In the genomic region with DNA sequence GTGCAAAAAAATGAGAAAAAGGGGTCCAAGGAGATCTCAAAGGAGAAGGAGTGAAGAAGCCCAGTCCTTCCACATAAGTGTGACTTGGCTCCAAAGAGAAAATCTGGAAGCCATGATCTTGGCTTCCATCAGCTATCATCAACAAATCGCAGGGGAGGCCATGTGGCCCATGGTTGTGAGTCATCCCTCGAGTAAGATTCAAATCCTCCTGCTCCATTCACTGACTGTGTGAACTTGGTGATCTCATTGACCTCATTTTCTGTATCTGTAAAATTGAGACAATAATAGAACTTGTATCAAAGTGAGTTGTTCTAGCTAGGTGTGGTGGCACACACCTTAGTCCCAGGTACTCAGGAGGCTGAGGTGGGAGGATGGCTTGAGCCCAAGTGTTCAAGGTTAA, we compare ENCODE assay signal across 25 cellular contexts.
DNase-seq lines count a peak whose midpoint lies in the region; ATAC-seq and TF ChIP-seq lines count a peak whose summit lies in the region.
"Had no signal": no experiment of that assay in that cellular context is flagged by ENCODE, and none has a peak within 500 bp of the region (broad histone marks: within the 10 kb centered on the region; RNA-seq: fewer than 3 reads in every experiment).

No MANE protein-coding gene starts in this region.

- no peak overlapping the region for H3K14ac ChIP-seq in IMR-90 (replicated peaks; ENCODE audit: low read depth, low read length)

- H4K20me1 ChIP-seq in IMR-90 (ENCODE audit: insufficient read depth, low read length) (no peaks in the 10 kb centered on the region), PC-9 (ENCODE audit: insufficient read depth) (no peaks in the 10 kb centered on the region)
- H4K20me1 ChIP-seq: BLaER1 had no signal

- H2BK5ac ChIP-seq in IMR-90 (ENCODE audit: low read depth, low read length, poor library complexity, severe bottlenecking), result no peak overlapping the region

- H3K27me3 ChIP-seq in IMR-90 (ENCODE audit: control insufficient read depth, insufficient read depth, low read length), result peaks cover 7% of the 10 kb centered on the region
- peaks cover 34% of the 10 kb centered on the region for H3K27me3 ChIP-seq in PC-9 (ENCODE audit: insufficient read depth, low read depth)
- H3K27me3 ChIP-seq: BLaER1, Peyer's patch had no signal

- no peak overlapping the region for H2BK20ac ChIP-seq in IMR-90 (ENCODE audit: low read depth, low read length)

- no peaks in the 10 kb centered on the region for H3K4me1 ChIP-seq in IMR-90 (ENCODE audit: control insufficient read depth, insufficient read depth, low read length)
- no peaks in the 10 kb centered on the region for H3K4me1 ChIP-seq in PC-9 (replicated peaks; ENCODE audit: insufficient read depth)
- H3K4me1 ChIP-seq: A549 had no signal

- H3K27ac ChIP-seq in IMR-90 (ENCODE audit: insufficient read depth, low read length) (no peak overlapping the region), PC-9 (no peak overlapping the region)
- H3K27ac ChIP-seq: A549, BLaER1, Peyer's patch, SK-N-MC had no signal

- H3K9me2 ChIP-seq in PC-9 (ENCODE audit: insufficient read depth), result no peaks in the 10 kb centered on the region

- in situ Hi-C loops in IMR-90 (cut with MboI; ENCODE audit: low sequenced_read_pairs), result no loop called here

- H2AFZ ChIP-seq in IMR-90 (replicated peaks; ENCODE audit: low read length, poor library complexity) (no peak overlapping the region), PC-9 (no peak overlapping the region)

- TF ChIP-seq POLR2A in IMR-90 (IDR thresholded peaks at IDR 0.05; ENCODE audit: low read depth, low read length), result no peak

- H3K9me3 Mint-ChIP-seq in activated T-cell treated with anti-CD3 and anti-CD28 coated beads, Interleukin-2, amount 50 U/mL, for 72 hours, result no peaks in the 10 kb centered on the region

- H4K8ac ChIP-seq in IMR-90 (ENCODE audit: low read depth in 2 of 2, low read length in 2 of 2), result no peak overlapping the region

- H3K4me2 ChIP-seq in IMR-90 (ENCODE audit: low read depth, low read length) (no peak overlapping the region), PC-9 (no peak overlapping the region)
- H3K4me2 ChIP-seq: A549, BLaER1 had no signal

- H2BK15ac ChIP-seq in IMR-90 (ENCODE audit: low read depth, low read length), result no peak overlapping the region

- no peaks in the 10 kb centered on the region for H3K9me3 ChIP-seq in IMR-90 (ENCODE audit: control insufficient read depth, insufficient read depth, low read length)
- H3K9me3 ChIP-seq in PC-9 (ENCODE audit: insufficient read depth, low read depth), result no peaks in the 10 kb centered on the region
- H3K9me3 ChIP-seq: A549, BLaER1, HAP-1, Peyer's patch had no signal

- no peak overlapping the region for H2AK5ac ChIP-seq in IMR-90 (ENCODE audit: low read depth, low read length)

- peaks cover 5% of the 10 kb centered on the region for H3K4me1 Mint-ChIP-seq in activated T-cell treated with anti-CD3 and anti-CD28 coated beads, Interleukin-2, amount 50 U/mL, for 72 hours (ENCODE audit: low read depth)
- H3K4me1 Mint-ChIP-seq: IgD-negative memory B cell had no signal

- H3K4ac ChIP-seq in IMR-90 (ENCODE audit: low read depth, low read length), result no peak overlapping the region

- no peak overlapping the region for H3K4me3 Mint-ChIP-seq in activated T-cell treated with anti-CD3 and anti-CD28 coated beads, Interleukin-2, amount 50 U/mL, for 72 hours
- H3K4me3 Mint-ChIP-seq: CD4-positive, CD25-positive, alpha-beta regulatory T cell had no signal

- peak; percentile 36 to 64 for ATAC-seq in activated T-cell treated with anti-CD3 and anti-CD28 coated beads, Interleukin-2, amount 50 U/mL, for 72 hours (replicated peaks in 1 of 2)
- no peak for ATAC-seq in IMR-90 (ENCODE audit: low read depth)
- no peak for ATAC-seq in HG02678 (IDR thresholded peaks at IDR 0.05; ENCODE audit: unreplicated experiment)
- ATAC-seq: A549 had no signal

- H3K9me1 ChIP-seq in IMR-90 (ENCODE audit: insufficient read depth, low read length), result no peaks in the 10 kb centered on the region

- H3K27me3 Mint-ChIP-seq in activated T-cell treated with anti-CD3 and anti-CD28 coated beads, Interleukin-2, amount 50 U/mL, for 72 hours (ENCODE audit: low read depth), result peaks cover 2% of the 10 kb centered on the region
- H3K27me3 Mint-ChIP-seq: IgD-negative memory B cell had no signal

- POLR2A ChIA-PET in IMR-90 (lab: Charles Lee; ENCODE audit: unreplicated experiment) (no interaction called here), PC-9 (lab: Charles Lee; ENCODE audit: unreplicated experiment) (no interaction called here)

- no peaks in the 10 kb centered on the region for H3K36me3 ChIP-seq in IMR-90 (ENCODE audit: control insufficient read depth, insufficient read depth, low read length)
- H3K36me3 ChIP-seq in PC-9 (ENCODE audit: low read depth), result no peaks in the 10 kb centered on the region
- H3K36me3 ChIP-seq: BLaER1, HAP-1, Peyer's patch had no signal

- H4K5ac ChIP-seq in IMR-90 (ENCODE audit: low read depth, low read length), result no peak overlapping the region

- TF ChIP-seq CTCF in IMR-90 (conservative IDR thresholded peaks at IDR 0.05; ENCODE audit: low read depth, low read length) (no peak), fibroblast of mammary gland (conservative IDR thresholded peaks at IDR 0.05; ENCODE audit: control insufficient read depth, insufficient read depth, low read depth, low read length) (no peak), PC-9 (conservative IDR thresholded peaks at IDR 0.05) (no peak)

- no peak overlapping the region for H2BK120ac ChIP-seq in IMR-90 (ENCODE audit: low read depth, low read length)

- WGBS in IMR-90 (ENCODE audit: extremely low coverage in 2 of 2, insufficient read length in 1 of 2), 2 experiments, result no CpG with 5 or more reads among the region's 2 CpGs

- no peak overlapping the region for H2AK9ac ChIP-seq in IMR-90 (replicated peaks; ENCODE audit: low read depth, low read length, poor library complexity)

- no TSS peak for BruUV-seq in IMR-90 (replicated peaks; lab: Mats Ljungman, UMichigan)
- no TSS peak for BruUV-seq in PC-9 (replicated peaks; lab: Mats Ljungman, UMichigan)

- H3K79me1 ChIP-seq in IMR-90 (ENCODE audit: low read depth in 1 of 2, low read length in 2 of 2), result no peaks in the 10 kb centered on the region

- dilution Hi-C loops in IMR-90 (cut with HindIII; ENCODE audit: low sequenced_read_pairs, unreplicated experiment), result no loop called here

- no peak overlapping the region for H3K27ac Mint-ChIP-seq in activated T-cell treated with anti-CD3 and anti-CD28 coated beads, Interleukin-2, amount 50 U/mL, for 72 hours
- H3K27ac Mint-ChIP-seq: CD4-positive, CD25-positive, alpha-beta regulatory T cell; IgD-negative memory B cell had no signal

- H3K4me3 ChIP-seq in IMR-90 (ENCODE audit: insufficient read depth, low read depth, low read length) (no peak overlapping the region), fibroblast of mammary gland (ENCODE audit: control insufficient read depth, low read depth, low read length) (no peak overlapping the region), PC-9 (no peak overlapping the region)
- H3K4me3 ChIP-seq: A549, BLaER1, HAP-1, Peyer's patch, SK-N-MC had no signal

- H4K91ac ChIP-seq in IMR-90 (ENCODE audit: insufficient read depth, low read depth, low read length), result no peak overlapping the region

- TF ChIP-seq RAD21 in IMR-90 (IDR thresholded peaks at IDR 0.05; ENCODE audit: low read length), result no peak

- H3K79me2 ChIP-seq in PC-9 (ENCODE audit: low read depth), result no peaks in the 10 kb centered on the region

- H3K9ac ChIP-seq in IMR-90 (ENCODE audit: low read depth, low read length), result no peak overlapping the region
- H3K9ac ChIP-seq: BLaER1 had no signal

- no peak overlapping the region for H3K18ac ChIP-seq in IMR-90 (ENCODE audit: low read depth, low read length)

- no peaks in the 10 kb centered on the region for H3F3A ChIP-seq in PC-9 (ENCODE audit: insufficient read depth, low read depth)

- no peak overlapping the region for H3K23ac ChIP-seq in IMR-90 (ENCODE audit: low read depth, low read length)

- intact Hi-C loops in IMR-90 (cut with micrococcal nuclease) (no loop called here), PC-9 (cut with micrococcal nuclease; ENCODE audit: unreplicated experiment) (loop anchor here (10.0 kb wide), 1 partner anchor 498 kb away; no protein-coding TSS in a partner anchor)

- no peak for DNase-seq in activated T-cell treated with anti-CD3 and anti-CD28 coated beads, Interleukin-2, amount 50 U/mL, for 72 hours
- DNase-seq in activated T-cell treated with anti-CD3 and anti-CD28 coated beads for 4 hours (no peak), AG20443 (ENCODE audit: low spot score) (peak; percentile 26), IMR-90 (peak; percentile 1), fibroblast of mammary gland (ENCODE audit: low read depth) (peak; percentile 50), PC-9 (no peak)
- DNase-seq in stimulated activated CD4-positive, alpha-beta T cell treated with anti-CD3 and anti-CD28 coated beads, Interleukin-4, amount 100 ng/mL, for 1 hour, result no peak
- DNase-seq: CD4-positive, CD25-positive, alpha-beta regulatory T cell; GOT3; NCI-H1048; NCI-H1417 treated with DMSO at 0.1 percent for 48 hours; NCI-H187; NCI-H2081 treated with DMSO at 0.1 percent for 48 hours; NCI-H2171; NCI-H226; NCI-H510A; NCI-H69; Peyer's patch; SIG-M5 had no signal

- H3K56ac ChIP-seq in IMR-90 (ENCODE audit: extremely low read depth, insufficient read depth, low read length), result no peak overlapping the region

- CTCF ChIA-PET in IMR-90 (lab: Yijun Ruan, JAX), result no interaction called here
- CTCF ChIA-PET in PC-9 (lab: Charles Lee), result no interaction called here

- H3K36me3 Mint-ChIP-seq in activated T-cell treated with anti-CD3 and anti-CD28 coated beads, Interleukin-2, amount 50 U/mL, for 72 hours (ENCODE audit: insufficient read depth in 2 of 2), result no peaks in the 10 kb centered on the region
- H3K36me3 Mint-ChIP-seq: CD4-positive, CD25-positive, alpha-beta regulatory T cell; IgD-negative memory B cell had no signal

TF ChIP-seq in IMR-90, 13 proteins besides CTCF, POLR2A, EP300 and RAD21:
- TF ChIP-seq MAFK (IDR thresholded peaks at IDR 0.05; ENCODE audit: low read depth, low read length) (no peak), MXI1 (IDR thresholded peaks at IDR 0.05; ENCODE audit: borderline replicate concordance, low read depth, low read length) (no peak), MAZ (IDR thresholded peaks at IDR 0.05; ENCODE audit: borderline replicate concordance, low read depth, low read length) (no peak), CHD1 (IDR thresholded peaks at IDR 0.05; ENCODE audit: low read depth, low read length) (no peak)

Comparison
In these comparisons a context has a peak if more than half of its experiments do, and no peak if none do; other contexts are left out.
1. ATAC-seq: peak in activated T-cell treated with anti-CD3 and anti-CD28 coated beads, Interleukin-2, amount 50 U/mL, for 72 hours (2 of 2); none in IMR-90 (single experiment) and HG02678 (single experiment).
2. DNase-seq: peak in AG20443 (single experiment), IMR-90 (single experiment) and fibroblast of mammary gland (single experiment); none in activated T-cell treated with anti-CD3 and anti-CD28 coated beads, Interleukin-2, amount 50 U/mL, for 72 hours (0 of 2), activated T-cell treated with anti-CD3 and anti-CD28 coated beads for 4 hours (single experiment), stimulated activated CD4-positive, alpha-beta T cell treated with anti-CD3 and anti-CD28 coated beads, Interleukin-4, amount 100 ng/mL, for 1 hour (single experiment) and PC-9 (0 of 2).